22 cellular contexts compared by ENCODE assay signal in genomic region chr20:36859282-36859555, GRCh38. TPM values are rescaled to one million over a fixed set of nuclear protein-coding genes. Genes with fewer than 3 reads are reported as not detected.
DNase-seq lines count a peak whose midpoint lies in the region; ATAC-seq and TF ChIP-seq lines count a peak whose summit lies in the region.
"Had no signal": no experiment of that assay in that cellular context is flagged by ENCODE, and none has a peak within 500 bp of the region (broad histone marks: within the 10 kb centered on the region; RNA-seq: fewer than 3 reads in every experiment).

No MANE protein-coding gene starts in this region.

- H3K27ac Mint-ChIP-seq in brain = peak overlapping the region; percentile 6 to 84 (median 72)
- H3K27ac Mint-ChIP-seq: activated B cell treated with CpG ODN at 0.5 μM for 24 hours; activated CD8-positive, alpha-beta T cell treated with anti-CD3 and anti-CD28 coated beads, Interleukin-2, amount 10 ng/mL, durations not matched to agents 7 days and 5 days had no signal

- no peak overlapping the region for H2AK5ac ChIP-seq in mesenchymal stem cell (ENCODE audit: low read length, severe bottlenecking)

- no peak overlapping the region for H3K4ac ChIP-seq in mesenchymal stem cell (ENCODE audit: low read depth in 1 of 2, low read length in 2 of 2)

- peaks cover 18% of the 10 kb centered on the region for H3K79me1 ChIP-seq in mesenchymal stem cell (replicated peaks; ENCODE audit: low read length, poor library complexity, severe bottlenecking)

- H3K27me3 ChIP-seq in heart right ventricle (no peaks in the 10 kb centered on the region), mesenchymal stem cell (ENCODE audit: control insufficient read depth in 1 of 2, insufficient read depth in 1 of 2, low read length in 2 of 2) (no peaks in the 10 kb centered on the region), transverse colon (no peaks in the 10 kb centered on the region), HAP-1 (ENCODE audit: low read depth) (no peaks in the 10 kb centered on the region)
- H3K27me3 ChIP-seq: ovary had no signal

- H4K8ac ChIP-seq in mesenchymal stem cell (ENCODE audit: low read length) = no peak overlapping the region

- no peak overlapping the region for H2BK12ac ChIP-seq in mesenchymal stem cell (ENCODE audit: low read length in 2 of 2)

- TF ChIP-seq EP300 in transverse colon (IDR thresholded peaks at IDR 0.05; ENCODE audit: low read depth) = no peak

- H3K36me3 ChIP-seq in heart right ventricle (peaks cover 0 to 11% (median 0%) of the 10 kb centered on the region in 9 donors), mesenchymal stem cell (ENCODE audit: control insufficient read depth in 1 of 2, insufficient read depth in 2 of 2, low read depth in 1 of 2, low read length in 2 of 2) (peaks cover 15 to 24% of the 10 kb centered on the region in 2 experiments), transverse colon (no peaks in the 10 kb centered on the region), HAP-1 (replicated peaks) (peaks cover 16% of the 10 kb centered on the region)
- H3K36me3 ChIP-seq: ovary had no signal

- H3K4me3 Mint-ChIP-seq in brain = peak overlapping the region; percentile 6 to 91 (median 80)
- H3K4me3 Mint-ChIP-seq: activated B cell treated with CpG ODN at 0.5 μM for 24 hours; activated CD8-positive, alpha-beta T cell treated with anti-CD3 and anti-CD28 coated beads, Interleukin-2, amount 10 ng/mL, durations not matched to agents 7 days and 5 days; CD4-positive, alpha-beta memory T cell had no signal

- no peak overlapping the region for H4K91ac ChIP-seq in mesenchymal stem cell (ENCODE audit: low read length)

- in situ Hi-C loops in transverse colon (cut with MboI; ENCODE audit: low pct_ligation_motif_present in 1 of 4, low pct_unique_long_range_greater_than_20kb in 1 of 4, low sequenced_read_pairs in 3 of 4) = no loop called here
- in situ Hi-C loops in HAP-1 (cut with MboI; ENCODE audit: low sequenced_read_pairs) = no loop called here

- H3K4me3 ChIP-seq in heart right ventricle = no peak overlapping the region
- H3K4me3 ChIP-seq in mesenchymal stem cell (ENCODE audit: insufficient read depth in 1 of 2, low read depth in 1 of 2, low read length in 2 of 2) = no peak overlapping the region
- H3K4me3 ChIP-seq in transverse colon = no peak overlapping the region
- H3K4me3 ChIP-seq in HAP-1 = no peak overlapping the region
- H3K4me3 ChIP-seq: A549, mucosa of descending colon, ovary, skin epidermis had no signal

- H3K14ac ChIP-seq in mesenchymal stem cell (ENCODE audit: low read length in 2 of 2) = no peak overlapping the region

- peaks cover 4% of the 10 kb centered on the region for H3K36me3 Mint-ChIP-seq in brain
- H3K36me3 Mint-ChIP-seq: CD4-positive, alpha-beta memory T cell had no signal

- H3K9me3 ChIP-seq in heart right ventricle (no peaks in the 10 kb centered on the region), mesenchymal stem cell (ENCODE audit: control insufficient read depth, low read length) (no peaks in the 10 kb centered on the region), transverse colon (no peaks in the 10 kb centered on the region), HAP-1 (no peaks in the 10 kb centered on the region)
- H3K9me3 ChIP-seq: A549, mucosa of descending colon, ovary had no signal

- H3K27ac ChIP-seq in heart right ventricle = peak overlapping the region in 9 of 10 donors; percentile 18 to 95 (median 93)
- H3K27ac ChIP-seq in mesenchymal stem cell (ENCODE audit: low read length, poor library complexity, severe bottlenecking) = no peak overlapping the region
- peak overlapping the region; percentile 87 to 95 (median 89) for H3K27ac ChIP-seq in transverse colon
- H3K27ac ChIP-seq: A549 had no signal

- no peak overlapping the region for H2BK15ac ChIP-seq in mesenchymal stem cell (ENCODE audit: low read depth, poor library complexity, severe bottlenecking)

- no peak overlapping the region for H2BK5ac ChIP-seq in mesenchymal stem cell (ENCODE audit: low read depth, low read length, poor library complexity, severe bottlenecking)

- H3K9ac ChIP-seq in mesenchymal stem cell (ENCODE audit: low read length) = peak overlapping the region; percentile 27

- intact Hi-C loops in heart right ventricle (cut with DNase I) (loop anchor here in 1 of 10 donors (1.0 kb wide), 1 partner anchor 23 kb away; no protein-coding TSS in a partner anchor), cardiac septum (cut with DNase I) (no loop called here), transverse colon (cut with DNase I; ENCODE audit: low total_unique reads) (no loop called here)

- TF ChIP-seq POLR2A in transverse colon (IDR thresholded peaks at IDR 0.05) = no peak

- H3K27me3 Mint-ChIP-seq in brain = no peaks in the 10 kb centered on the region
- H3K27me3 Mint-ChIP-seq: activated B cell treated with CpG ODN at 0.5 μM for 24 hours had no signal

- no peak for TF ChIP-seq CTCF in heart right ventricle (IDR thresholded peaks at IDR 0.05)
- TF ChIP-seq CTCF in brain (conservative IDR thresholded peaks at IDR 0.05) = no peak
- TF ChIP-seq CTCF in transverse colon (IDR thresholded peaks at IDR 0.05) = no peak

- ATAC-seq in heart right ventricle (no peak), GM18873 (IDR thresholded peaks at IDR 0.05; ENCODE audit: low FRiP score, unreplicated experiment) (no peak)
- ATAC-seq: A549; activated CD8-positive, alpha-beta T cell treated with anti-CD3 and anti-CD28 coated beads, Interleukin-2, amount 10 ng/mL, durations not matched to agents 7 days and 5 days; mucosa of descending colon; Panc1 had no signal

- no peak overlapping the region for H2BK120ac ChIP-seq in mesenchymal stem cell (ENCODE audit: low read depth, low read length)

- no peak overlapping the region for H3K4me2 ChIP-seq in mesenchymal stem cell (ENCODE audit: low read length, poor library complexity, severe bottlenecking)
- H3K4me2 ChIP-seq: A549 had no signal

- H2AFZ ChIP-seq in mesenchymal stem cell (ENCODE audit: low read depth, low read length) = no peak overlapping the region

- 52 to 59% methylated on average over 4 of the region's 4 CpGs for WGBS in heart right ventricle, 2 donors
- WGBS in mesenchymal stem cell = 96% methylated on average over 4 of the region's 4 CpGs
- WGBS in transverse colon (ENCODE audit: low coverage in 1 of 2), 2 donors = 75 to 78% methylated on average over 1 to 4 of the region's 4 CpGs

- H3K4me1 ChIP-seq in heart right ventricle = peaks cover 54 to 85% (median 81%) of the 10 kb centered on the region in 9 donors
- peaks cover 63% of the 10 kb centered on the region for H3K4me1 ChIP-seq in mesenchymal stem cell (ENCODE audit: control insufficient read depth, insufficient read depth, low read depth, low read length)
- H3K4me1 ChIP-seq in transverse colon = peaks cover 41 to 80% (median 62%) of the 10 kb centered on the region in 4 donors
- peaks cover 11% of the 10 kb centered on the region for H3K4me1 ChIP-seq in HAP-1

- H3K23ac ChIP-seq in mesenchymal stem cell (ENCODE audit: low read length in 2 of 2) = no peak overlapping the region

- H3K4me1 Mint-ChIP-seq in brain = peaks cover 78% of the 10 kb centered on the region

- no peak overlapping the region for H3K18ac ChIP-seq in mesenchymal stem cell (ENCODE audit: low read depth in 1 of 2, low read length in 2 of 2)

- no peak for DNase-seq in heart right ventricle
- DNase-seq in cardiac septum (ENCODE audit: low spot score) = no peak
- no peak for DNase-seq in mesenchymal stem cell
- DNase-seq in transverse colon = no peak
- no peak for DNase-seq in HAP-1 (ENCODE audit: low spot score in 2 of 2)
- no peak for DNase-seq in NCI-H2196 treated with DMSO at 0.1 percent for 48 hours (lab: John Stamatoyannopoulos, UW; ENCODE audit: unreplicated experiment)
- DNase-seq: activated B cell treated with CpG ODN at 0.5 μM for 24 hours; activated CD8-positive, alpha-beta T cell treated with anti-CD3 and anti-CD28 coated beads, Interleukin-2, amount 10 ng/mL, durations not matched to agents 7 days and 5 days; CD4-positive, alpha-beta memory T cell; cerebellar nuclear complex; KBM-7; mucosa of descending colon; NCI-H1417; NCI-H2171; NCI-H748 treated with DMSO at 0.1 percent for 48 hours; ovary; SW 1271 had no signal

- H3K9me3 Mint-ChIP-seq in brain = no peaks in the 10 kb centered on the region
- H3K9me3 Mint-ChIP-seq: activated B cell treated with CpG ODN at 0.5 μM for 24 hours; CD4-positive, alpha-beta memory T cell had no signal

RNA-seq across cellular contexts. Expression of gene TLDC2, which starts 16.7 kb away (rescaled TPM):
- not detected for total RNA-seq in heart right ventricle
- under 1 TPM in 1 of 2 donors, not detected in 1; 0.01 TPM for polyA plus RNA-seq in heart right ventricle
- not detected for total RNA-seq in cardiac septum
- not detected for polyA plus RNA-seq in brain (ENCODE audit: insufficient read depth, low read depth, low replicate concordance)
- not detected for polyA plus RNA-seq in mesenchymal stem cell (2013, experiment 1 of 2)
- not detected for polyA plus RNA-seq in mesenchymal stem cell (2013, experiment 2 of 2)
- 10 to 100 TPM; 22.9 to 26.1 (median 23.2) TPM for total RNA-seq in transverse colon
- total RNA-seq: activated B cell treated with CpG ODN at 0.5 μM for 24 hours; activated CD8-positive, alpha-beta T cell treated with anti-CD3 and anti-CD28 coated beads, Interleukin-2, amount 10 ng/mL, durations not matched to agents 7 days and 5 days; CD4-positive, alpha-beta memory T cell had no signal

Comparison
In these comparisons a context has a peak if more than half of its experiments do, and no peak if none do; other contexts are left out.
1. RNA of gene TLDC2, which starts 16.7 kb away (total RNA-seq): 22.9 to 26.1 TPM in transverse colon; not detected in cardiac septum (single experiment) and not detected in heart right ventricle; every median in the first group is over 10 times any median in the second.